11 cellular contexts compared by ENCODE assay signal in genomic region chr12:112182499-112182898, GRCh38.
DNase-seq lines count a peak whose midpoint lies in the region; ATAC-seq lines count a peak whose summit lies in the region.
"Had no signal": no experiment of that assay in that cellular context is flagged by ENCODE, and none has a peak within 500 bp of the region (broad histone marks: within the 10 kb centered on the region; RNA-seq: fewer than 3 reads in every experiment).

No MANE protein-coding gene starts in this region.

- peak overlapping the region; percentile 58 for H3K27ac Mint-ChIP-seq in stimulated activated naive CD8-positive, alpha-beta T cell treated with anti-CD3 and anti-CD28 coated beads, Interleukin-15, Interleukin-2, amounts not matched to agents 100 ng/mL and 50 ng/mL, for 24 hours
- H3K27ac Mint-ChIP-seq in activated naive CD4-positive, alpha-beta T cell treated with anti-CD3 and anti-CD28 coated beads, Interleukin-2, amount 10 ng/mL, durations not matched to agents 7 days and 5 days = no peak overlapping the region

- H3K4me1 Mint-ChIP-seq in stimulated activated naive CD8-positive, alpha-beta T cell treated with anti-CD3 and anti-CD28 coated beads, Interleukin-15, Interleukin-2, amounts not matched to agents 100 ng/mL and 50 ng/mL, for 24 hours (ENCODE audit: low read depth) = peaks cover 25% of the 10 kb centered on the region
- H3K4me1 Mint-ChIP-seq in activated naive CD4-positive, alpha-beta T cell treated with anti-CD3 and anti-CD28 coated beads, Interleukin-2, amount 10 ng/mL, durations not matched to agents 7 days and 5 days = peaks cover 10% of the 10 kb centered on the region

- peaks cover 39% of the 10 kb centered on the region for H3K36me3 Mint-ChIP-seq in stimulated activated naive CD8-positive, alpha-beta T cell treated with anti-CD3 and anti-CD28 coated beads, Interleukin-15, Interleukin-2, amounts not matched to agents 100 ng/mL and 50 ng/mL, for 24 hours (ENCODE audit: low read depth)
- H3K36me3 Mint-ChIP-seq in activated naive CD4-positive, alpha-beta T cell treated with anti-CD3 and anti-CD28 coated beads, Interleukin-2, amount 10 ng/mL, durations not matched to agents 7 days and 5 days = peaks cover 12% of the 10 kb centered on the region

- H3K9me3 Mint-ChIP-seq in stimulated activated naive CD8-positive, alpha-beta T cell treated with anti-CD3 and anti-CD28 coated beads, Interleukin-15, Interleukin-2, amounts not matched to agents 100 ng/mL and 50 ng/mL, for 24 hours = no peaks in the 10 kb centered on the region
- no peaks in the 10 kb centered on the region for H3K9me3 Mint-ChIP-seq in activated naive CD4-positive, alpha-beta T cell treated with anti-CD3 and anti-CD28 coated beads, Interleukin-2, amount 10 ng/mL, durations not matched to agents 7 days and 5 days

- no peak overlapping the region for H3K4me3 Mint-ChIP-seq in stimulated activated naive CD8-positive, alpha-beta T cell treated with anti-CD3 and anti-CD28 coated beads, Interleukin-15, Interleukin-2, amounts not matched to agents 100 ng/mL and 50 ng/mL, for 24 hours
- no peak overlapping the region for H3K4me3 Mint-ChIP-seq in activated naive CD4-positive, alpha-beta T cell treated with anti-CD3 and anti-CD28 coated beads, Interleukin-2, amount 10 ng/mL, durations not matched to agents 7 days and 5 days

- CTCF ChIA-PET in activated naive CD4-positive, alpha-beta T cell treated with anti-CD3 and anti-CD28 coated beads, Interleukin-2, amount 10 ng/mL, durations not matched to agents 7 days and 5 days (lab: Charles Lee) = no interaction called here

- DNase-seq in DMS79 treated with DMSO at 0.1 percent for 48 hours (lab: John Stamatoyannopoulos, UW) (peak; percentile 25), DMS79 (lab: John Stamatoyannopoulos, UW) (no peak), amygdala (lab: John Stamatoyannopoulos, UW) (peak in 55 of 56 donors; percentile 28 to 96 (median 86)), inferior parietal cortex (ENCODE audit: extremely low spot score) (peak; percentile 92), SHP77 treated with DMSO at 0.1 percent for 48 hours (lab: John Stamatoyannopoulos, UW) (no peak)
- no peak for DNase-seq in activated naive CD4-positive, alpha-beta T cell treated with anti-CD3 and anti-CD28 coated beads, Interleukin-2, amount 10 ng/mL, durations not matched to agents 7 days and 5 days
- DNase-seq: left colon, NCI-H1417 treated with DMSO at 0.1 percent for 48 hours, T-helper 9 cell had no signal

- no peak for ATAC-seq in GM21717 (IDR thresholded peaks at IDR 0.05; ENCODE audit: unreplicated experiment)
- ATAC-seq: left colon had no signal

- no peaks in the 10 kb centered on the region for H3K27me3 Mint-ChIP-seq in stimulated activated naive CD8-positive, alpha-beta T cell treated with anti-CD3 and anti-CD28 coated beads, Interleukin-15, Interleukin-2, amounts not matched to agents 100 ng/mL and 50 ng/mL, for 24 hours
- H3K27me3 Mint-ChIP-seq in activated naive CD4-positive, alpha-beta T cell treated with anti-CD3 and anti-CD28 coated beads, Interleukin-2, amount 10 ng/mL, durations not matched to agents 7 days and 5 days = no peaks in the 10 kb centered on the region

Comparison
In these comparisons a context has a peak if more than half of its experiments do, and no peak if none do; other contexts are left out.
1. DNase-seq: peak in DMS79 treated with DMSO at 0.1 percent for 48 hours (single experiment), amygdala (55 of 56) and inferior parietal cortex (single experiment); none in DMS79 (single experiment), SHP77 treated with DMSO at 0.1 percent for 48 hours (single experiment) and activated naive CD4-positive, alpha-beta T cell treated with anti-CD3 and anti-CD28 coated beads, Interleukin-2, amount 10 ng/mL, durations not matched to agents 7 days and 5 days (single experiment).